28 cellular contexts compared by ENCODE assay signal in genomic region chr1:11752359-11753208, GRCh38. TPM values are rescaled to one million over a fixed set of nuclear protein-coding genes. Genes with fewer than 3 reads are reported as not detected.
A peak's percentile ranks its signal among the peaks of the same experiment; 100 is the strongest.
DNase-seq lines count a peak whose midpoint lies in the region; ATAC-seq and TF ChIP-seq lines count a peak whose summit lies in the region.
"Had no signal": no experiment of that assay in that cellular context is flagged by ENCODE, and none has a peak within 500 bp of the region (broad histone marks: within the 10 kb centered on the region; RNA-seq: fewer than 3 reads in every experiment).

No MANE protein-coding gene starts in this region.

- TF ChIP-seq CTCF in natural killer cell (IDR thresholded peaks at IDR 0.05) = no peak
- no peak for TF ChIP-seq CTCF in WTC11 (IDR thresholded peaks at IDR 0.05)
- TF ChIP-seq CTCF in vagina (IDR thresholded peaks at IDR 0.05) = no peak
- no peak for TF ChIP-seq CTCF in GM10266 (IDR thresholded peaks at IDR 0.05; ENCODE audit: control insufficient read depth, insufficient read depth, low read depth, missing control alignments)

- H3K9me3 ChIP-seq in mesodermal cell (ENCODE audit: control insufficient read depth, low read length) = no peaks in the 10 kb centered on the region
- no peaks in the 10 kb centered on the region for H3K9me3 ChIP-seq in vagina
- H3K9me3 ChIP-seq: upper lobe of left lung had no signal

- H3K36me3 ChIP-seq in mesodermal cell (ENCODE audit: control insufficient read depth, insufficient read depth, low read length) (peaks cover 12% of the 10 kb centered on the region), vagina (peaks cover 0 to 13% of the 10 kb centered on the region in 2 donors)

- no peaks in the 10 kb centered on the region for H3K27me3 ChIP-seq in vagina
- H3K27me3 ChIP-seq: upper lobe of left lung had no signal

- intact Hi-C loops in natural killer cell (cut with micrococcal nuclease) (no loop called here), vagina (cut with DNase I) (no loop called here)

- H3K4me1 ChIP-seq in mesodermal cell (ENCODE audit: control insufficient read depth, insufficient read depth, low read length, poor library complexity, severe bottlenecking) = peaks cover 16% of the 10 kb centered on the region
- no peaks in the 10 kb centered on the region for H3K4me1 ChIP-seq in vagina

- ATAC-seq in natural killer cell = no peak
- no peak for ATAC-seq in natural killer cell treated with Interleukin-12 subunit alpha and Interleukin-12 subunit beta and Interleukin-15 and Interleukin-18, amount 100 ng/mL, for 72 hours
- ATAC-seq in WTC11 = no peak
- ATAC-seq in GM19452 (IDR thresholded peaks at IDR 0.05; ENCODE audit: unreplicated experiment) = no peak
- ATAC-seq: activated CD4-positive, CD25-positive, alpha-beta regulatory T cell treated with anti-CD3 and anti-CD28 coated beads, Interleukin-2, amount 50 U/mL, for 24 hours; activated CD8-positive, alpha-beta T cell treated with anti-CD3 and anti-CD28 coated beads for 36 hours; activated naive CD8-positive, alpha-beta T cell treated with anti-CD3 and anti-CD28 coated beads, Interleukin-2, amount 50 U/mL, for 24 hours; left ventricle myocardium superior had no signal

- WGBS in mesodermal cell (ENCODE audit: insufficient coverage in 2 of 2), 2 experiments = 75 to 77% methylated on average over 11 of the region's 19 CpGs

- H3K9me3 Mint-ChIP-seq in natural killer cell (no peaks in the 10 kb centered on the region), WTC11 (peaks cover 5% of the 10 kb centered on the region)
- no peaks in the 10 kb centered on the region for H3K9me3 Mint-ChIP-seq in natural killer cell treated with Interleukin-12 subunit alpha and Interleukin-12 subunit beta and Interleukin-15 and Interleukin-18, amount 100 ng/mL, for 72 hours
- H3K9me3 Mint-ChIP-seq: activated CD8-positive, alpha-beta T cell treated with anti-CD3 and anti-CD28 coated beads for 36 hours; activated naive CD8-positive, alpha-beta T cell treated with anti-CD3 and anti-CD28 coated beads, Interleukin-2, amount 50 U/mL, for 24 hours had no signal

- no peak for TF ChIP-seq POLR2A in vagina (IDR thresholded peaks at IDR 0.05)

- H3K27me3 Mint-ChIP-seq in natural killer cell (ENCODE audit: low read depth in 2 of 2) (no peaks in the 10 kb centered on the region), WTC11 (ENCODE audit: low read depth) (peaks cover 16% of the 10 kb centered on the region)
- H3K27me3 Mint-ChIP-seq in natural killer cell treated with Interleukin-12 subunit alpha and Interleukin-12 subunit beta and Interleukin-15 and Interleukin-18, amount 100 ng/mL, for 72 hours = no peaks in the 10 kb centered on the region
- H3K27me3 Mint-ChIP-seq: activated CD8-positive, alpha-beta T cell treated with anti-CD3 and anti-CD28 coated beads for 36 hours; activated naive CD8-positive, alpha-beta T cell treated with anti-CD3 and anti-CD28 coated beads, Interleukin-2, amount 50 U/mL, for 24 hours had no signal

- POLR2A ChIA-PET in WTC11 (lab: Charles Lee) = interaction anchor here (0.7 kb wide), 1 partner anchor 11 kb away, joined by 4 read pairs; no protein-coding TSS in a partner anchor

- H3K36me3 Mint-ChIP-seq in natural killer cell (no peaks in the 10 kb centered on the region), WTC11 (peaks cover 16% of the 10 kb centered on the region)
- H3K36me3 Mint-ChIP-seq in natural killer cell treated with Interleukin-12 subunit alpha and Interleukin-12 subunit beta and Interleukin-15 and Interleukin-18, amount 100 ng/mL, for 72 hours = peaks cover 7% of the 10 kb centered on the region

- H3K27ac ChIP-seq in mesodermal cell (ENCODE audit: low read depth, low read length, severe bottlenecking) = peak overlapping the region; percentile 29
- no peak overlapping the region for H3K27ac ChIP-seq in vagina
- H3K27ac ChIP-seq: PC-9, upper lobe of left lung had no signal

- H3K27ac Mint-ChIP-seq in natural killer cell (peak overlapping the region; percentile 31 to 38), WTC11 (peak overlapping the region; percentile 45; the same call in 1 of the 2 replicates)
- peak overlapping the region in 1 of 2 donors; percentile 83 for H3K27ac Mint-ChIP-seq in natural killer cell treated with Interleukin-12 subunit alpha and Interleukin-12 subunit beta and Interleukin-15 and Interleukin-18, amount 100 ng/mL, for 72 hours
- H3K27ac Mint-ChIP-seq: activated CD8-positive, alpha-beta T cell treated with anti-CD3 and anti-CD28 coated beads for 36 hours; activated naive CD8-positive, alpha-beta T cell treated with anti-CD3 and anti-CD28 coated beads, Interleukin-2, amount 50 U/mL, for 24 hours had no signal

- DNase-seq in natural killer cell = no peak
- no peak for DNase-seq in natural killer cell treated with Interleukin-12 subunit alpha and Interleukin-12 subunit beta and Interleukin-15 and Interleukin-18, amount 100 ng/mL, for 72 hours (ENCODE audit: low spot score)
- no peak for DNase-seq in WTC11 (ENCODE audit: low spot score)
- DNase-seq in vagina (ENCODE audit: extremely low spot score in 2 of 2) = no peak
- no peak for DNase-seq in GM10266 (ENCODE audit: extremely low spot score)
- DNase-seq in NCI-H1417 treated with DMSO at 0.1 percent for 48 hours (lab: John Stamatoyannopoulos, UW) = no peak
- DNase-seq: activated CD8-positive, alpha-beta T cell treated with anti-CD3 and anti-CD28 coated beads for 36 hours; activated effector memory CD4-positive, alpha-beta T cell treated with Interleukin-2 at 50 U/mL for 16 hours; activated naive CD8-positive, alpha-beta T cell treated with anti-CD3 and anti-CD28 coated beads, Interleukin-2, amount 50 U/mL, for 24 hours; COR-L47; effector CD8-positive, alpha-beta T cell; foreskin melanocyte; hippocampal formation; left ventricle myocardium superior; MM.1S; NCI-H1436 treated with DMSO at 0.1 percent for 48 hours; NCI-H510A; PC-9; SHP77; stimulated activated CD8-positive, alpha-beta memory T cell treated with anti-CD3 and anti-CD28 coated beads, Interleukin-4, amount 100 ng/mL, for 48 hours; T1000; upper lobe of left lung had no signal

- H3K4me3 ChIP-seq in mesodermal cell (ENCODE audit: extremely low read depth, insufficient read depth, low read length, poor library complexity, severe bottlenecking) = no peak overlapping the region
- H3K4me3 ChIP-seq in vagina = no peak overlapping the region
- H3K4me3 ChIP-seq: PC-9, upper lobe of left lung had no signal

- CTCF ChIA-PET in WTC11 (lab: Charles Lee) = interaction anchor here (1.5 kb wide), 1 partner anchor 86 kb away, joined by 4 read pairs; no protein-coding TSS in a partner anchor

- H3K4me1 Mint-ChIP-seq in natural killer cell (peaks cover 23 to 30% of the 10 kb centered on the region in 2 donors), WTC11 (peaks cover 26% of the 10 kb centered on the region)
- peaks cover 10 to 11% of the 10 kb centered on the region in 2 donors for H3K4me1 Mint-ChIP-seq in natural killer cell treated with Interleukin-12 subunit alpha and Interleukin-12 subunit beta and Interleukin-15 and Interleukin-18, amount 100 ng/mL, for 72 hours (ENCODE audit: low read depth in 2 of 2)

- H3K4me3 Mint-ChIP-seq in natural killer cell (no peak overlapping the region), WTC11 (no peak overlapping the region)
- no peak overlapping the region for H3K4me3 Mint-ChIP-seq in natural killer cell treated with Interleukin-12 subunit alpha and Interleukin-12 subunit beta and Interleukin-15 and Interleukin-18, amount 100 ng/mL, for 72 hours
- H3K4me3 Mint-ChIP-seq: activated CD8-positive, alpha-beta T cell treated with anti-CD3 and anti-CD28 coated beads for 36 hours; activated naive CD8-positive, alpha-beta T cell treated with anti-CD3 and anti-CD28 coated beads, Interleukin-2, amount 50 U/mL, for 24 hours had no signal

TF ChIP-seq in WTC11, 78 proteins besides CTCF, POLR2A, EP300 and RAD21:
- 0 out of 2 replicates have a peak, but pooled peaks have one; percentile 29 for TF ChIP-seq RELA (CRISPR knock-in tag; IDR thresholded peaks at IDR 0.05; ENCODE audit: borderline replicate concordance)
- TF ChIP-seq, protein P1, sequence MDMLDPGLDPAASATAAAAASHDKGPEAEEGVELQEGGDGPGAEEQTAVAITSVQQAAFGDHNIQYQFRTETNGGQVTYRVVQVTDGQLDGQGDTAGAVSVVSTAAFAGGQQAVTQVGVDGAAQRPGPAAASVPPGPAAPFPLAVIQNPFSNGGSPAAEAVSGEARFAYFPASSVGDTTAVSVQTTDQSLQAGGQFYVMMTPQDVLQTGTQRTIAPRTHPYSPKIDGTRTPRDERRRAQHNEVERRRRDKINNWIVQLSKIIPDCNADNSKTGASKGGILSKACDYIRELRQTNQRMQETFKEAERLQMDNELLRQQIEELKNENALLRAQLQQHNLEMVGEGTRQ (CRISPR knock-in tag; IDR thresholded peaks at IDR 0.05) = no peak
- no peak for TF ChIP-seq TEAD1 (CRISPR knock-in tag; IDR thresholded peaks at IDR 0.05)
- no peak for TF ChIP-seq ZNF317 (CRISPR knock-in tag; IDR thresholded peaks at IDR 0.05; ENCODE audit: borderline replicate concordance, low read depth)

RNA-seq across cellular contexts. Expression of gene C1orf167, which starts 9.4 kb away (rescaled TPM):
- total RNA-seq in natural killer cell (under 1 TPM in 1 of 3 donors, not detected in 2; 0.15 TPM), WTC11 (2021) (1.2 to 3.1 TPM (median 2.8 TPM) in 3 replicates), vagina (not detected)
- total RNA-seq in natural killer cell treated with Interleukin-12 subunit alpha and Interleukin-12 subunit beta and Interleukin-15 and Interleukin-18, amount 100 ng/mL, for 72 hours = not detected
- 0.37 TPM for polyA plus RNA-seq in mesodermal cell (2013, experiment 1 of 2)
- 0.46 TPM for polyA plus RNA-seq in mesodermal cell (2013, experiment 2 of 2)
- total RNA-seq: activated CD8-positive, alpha-beta T cell treated with anti-CD3 and anti-CD28 coated beads for 36 hours; chondrocyte; HT-29; PC-9; pulmonary artery endothelial cell had no signal

RNA-seq across cellular contexts. Expression of gene AGTRAP, which starts 16.6 kb away (rescaled TPM):
- total RNA-seq in natural killer cell (100 to 1,000 TPM in 2 of 3 donors, 10 to 100 TPM in 1; 94.6 to 122 (median 104) TPM), WTC11 (2021) (81.6 to 102 TPM (median 101 TPM) in 3 replicates), vagina (49.4 TPM)
- 10 to 100 TPM; 40.3 to 52.0 TPM for total RNA-seq in natural killer cell treated with Interleukin-12 subunit alpha and Interleukin-12 subunit beta and Interleukin-15 and Interleukin-18, amount 100 ng/mL, for 72 hours
- polyA plus RNA-seq in mesodermal cell (2013, experiment 1 of 2) = 46.7 TPM
- polyA plus RNA-seq in mesodermal cell (2013, experiment 2 of 2) = 37.3 TPM

RNA-seq across cellular contexts. Expression of gene MTHFR, which starts 53.2 kb away (rescaled TPM):
- 10 to 100 TPM; 61.8 to 78.4 (median 69.5) TPM for total RNA-seq in natural killer cell
- 10 to 100 TPM; 25.7 to 30.4 TPM for total RNA-seq in natural killer cell treated with Interleukin-12 subunit alpha and Interleukin-12 subunit beta and Interleukin-15 and Interleukin-18, amount 100 ng/mL, for 72 hours
- 19.4 to 23.4 TPM (median 22.6 TPM) in 3 replicates for total RNA-seq in WTC11 (2021)
- 8.8 TPM for polyA plus RNA-seq in mesodermal cell (2013, experiment 1 of 2)
- polyA plus RNA-seq in mesodermal cell (2013, experiment 2 of 2) = 8.8 TPM
- total RNA-seq in vagina = 47.9 TPM

RNA-seq across cellular contexts. Expression of gene CLCN6, which starts 53.4 kb away (rescaled TPM):
- total RNA-seq in natural killer cell (10 to 100 TPM; 21.4 to 28.6 (median 25.6) TPM), WTC11 (2021) (20.0 to 22.3 TPM (median 20.8 TPM) in 3 replicates), vagina (19.2 TPM)
- total RNA-seq in natural killer cell treated with Interleukin-12 subunit alpha and Interleukin-12 subunit beta and Interleukin-15 and Interleukin-18, amount 100 ng/mL, for 72 hours = 10 to 100 TPM; 15.0 to 31.0 TPM
- 37.3 TPM for polyA plus RNA-seq in mesodermal cell (2013, experiment 1 of 2)
- polyA plus RNA-seq in mesodermal cell (2013, experiment 2 of 2) = 30.5 TPM
